ENCODE assay signal across 8 cellular contexts in genomic region chr15:88623061-88623460, GRCh38. TPM values are rescaled to one million over a fixed set of nuclear protein-coding genes. Genes with fewer than 3 reads are reported as not detected.
A peak's percentile ranks its signal among the peaks of the same experiment; 100 is the strongest.
DNase-seq lines count a peak whose midpoint lies in the region; ATAC-seq and TF ChIP-seq lines count a peak whose summit lies in the region.

No MANE protein-coding gene starts in this region.

- H3K36me3 ChIP-seq in RWPE2 (ENCODE audit: low read depth) (peaks cover 46% of the 10 kb centered on the region), neural cell (ENCODE audit: insufficient read depth, low read length) (no peaks in the 10 kb centered on the region)

- ATAC-seq in RWPE2 (ENCODE audit: low read depth) = peak; percentile 89
- no peak for ATAC-seq in GM21390 (IDR thresholded peaks at IDR 0.05; ENCODE audit: unreplicated experiment)

- peaks cover 57% of the 10 kb centered on the region for H3K79me2 ChIP-seq in neural cell (replicated peaks; ENCODE audit: insufficient read depth, low read length)

- H3F3A ChIP-seq in neural cell (ENCODE audit: insufficient read depth, low read length, poor library complexity, severe bottlenecking) = no peaks in the 10 kb centered on the region

- H3K4me3 ChIP-seq in RWPE2 (ENCODE audit: severe bottlenecking) = peak overlapping the region; percentile 85
- peak overlapping the region; percentile 92 for H3K4me3 ChIP-seq in neural cell (ENCODE audit: low read length)

- no peaks in the 10 kb centered on the region for H4K20me1 ChIP-seq in neural cell (ENCODE audit: insufficient read depth)

- peak overlapping the region; percentile 90 for H3K27ac ChIP-seq in RWPE2 (ENCODE audit: poor library complexity, severe bottlenecking)
- H3K27ac ChIP-seq in neural cell (ENCODE audit: low read length) = no peak overlapping the region

- no peak for TF ChIP-seq RAD21 in neural cell (conservative IDR thresholded peaks at IDR 0.05)

- no peaks in the 10 kb centered on the region for H3K9me3 ChIP-seq in RWPE2 (ENCODE audit: severe bottlenecking)
- H3K9me3 ChIP-seq in neural cell (ENCODE audit: low read length) = no peaks in the 10 kb centered on the region

- H3K4me1 ChIP-seq in RWPE2 (ENCODE audit: insufficient read depth, poor library complexity, severe bottlenecking) = peaks cover 33% of the 10 kb centered on the region

- peak overlapping the region; percentile 60 for H3K9ac ChIP-seq in neural cell (ENCODE audit: low read length)

- H3K27me3 ChIP-seq in RWPE2 (ENCODE audit: insufficient read depth, poor library complexity, severe bottlenecking) = no peaks in the 10 kb centered on the region
- H3K27me3 ChIP-seq in neural cell (ENCODE audit: insufficient read depth, low read depth, low read length) = no peaks in the 10 kb centered on the region

- peak; percentile 7 for DNase-seq in NOMO-1 treated with DMSO at 0.1 percent for 48 hours (lab: John Stamatoyannopoulos, UW; ENCODE audit: unreplicated experiment)
- DNase-seq in NOMO-1 treated with dmso at 0.1 percent for 144 hours (lab: John Stamatoyannopoulos, UW; ENCODE audit: unreplicated experiment) = no peak
- peak; percentile 96 for DNase-seq in RWPE2 (ENCODE audit: low spot score)
- peak; percentile 46 for DNase-seq in dedifferentiated amniotic fluid mesenchymal stem cell (ENCODE audit: extremely low spot score)
- no peak for DNase-seq in putamen (ENCODE audit: low spot score)
- DNase-seq in NCI-H2171 (lab: John Stamatoyannopoulos, UW) = no peak

- TF ChIP-seq CTCF in RWPE2 (IDR thresholded peaks at IDR 0.05; ENCODE audit: poor library complexity, severe bottlenecking) = no peak
- no peak for TF ChIP-seq CTCF in neural cell (IDR thresholded peaks at IDR 0.05; ENCODE audit: poor library complexity, severe bottlenecking)

- TF ChIP-seq EP300 in neural cell (conservative IDR thresholded peaks at IDR 0.05; ENCODE audit: poor library complexity, severe bottlenecking) = no peak

- no peak overlapping the region for H2AFZ ChIP-seq in neural cell (ENCODE audit: low read depth, low read length)

- no peaks in the 10 kb centered on the region for H3K9me2 ChIP-seq in neural cell (ENCODE audit: insufficient read depth, low read length)

- peak overlapping the region; percentile 96 for H3K4me2 ChIP-seq in neural cell (ENCODE audit: low read length)

TF ChIP-seq in neural cell, 6 proteins besides CTCF, POLR2A, EP300 and RAD21:
- TF ChIP-seq TAF1 (IDR thresholded peaks at IDR 0.05; ENCODE audit: low read depth) = no peak
- TF ChIP-seq REST (IDR thresholded peaks at IDR 0.05; ENCODE audit: borderline replicate concordance) = no peak
- no peak for TF ChIP-seq MXI1 (conservative IDR thresholded peaks at IDR 0.05; ENCODE audit: poor library complexity, severe bottlenecking)
- no peak for TF ChIP-seq SMC3 (conservative IDR thresholded peaks at IDR 0.05; ENCODE audit: poor library complexity)
- TF ChIP-seq EZH2 (IDR thresholded peaks at IDR 0.05; ENCODE audit: borderline replicate concordance, insufficient read depth, low read length, poor library complexity, severe bottlenecking) = no peak
- TF ChIP-seq POLR2AphosphoS5 (IDR thresholded peaks at IDR 0.05) = no peak

RNA-seq across cellular contexts. Expression of gene AEN, which starts 1.9 kb away (rescaled TPM):
- 17.2 and 21.3 TPM in 2 replicates for polyA plus RNA-seq in neural cell
- 21.9 and 24.1 TPM in 2 replicates for polyA minus RNA-seq in neural cell

RNA-seq across cellular contexts. Expression of gene ISG20, which starts 15.8 kb away (rescaled TPM):
- polyA plus RNA-seq in neural cell = 0.88 and 5.9 TPM in 2 replicates
- polyA minus RNA-seq in neural cell = under 0.01 and 0.12 TPM in 2 replicates

Comparison
In these comparisons a context has a peak if more than half of its experiments do, and no peak if none do; other contexts are left out.
1. DNase-seq: peak in NOMO-1 treated with DMSO at 0.1 percent for 48 hours (single experiment), RWPE2 (single experiment) and dedifferentiated amniotic fluid mesenchymal stem cell (single experiment); none in NOMO-1 treated with dmso at 0.1 percent for 144 hours (single experiment), putamen (single experiment) and NCI-H2171 (single experiment).